ENCODE assay signal across 17 cellular contexts in the genomic region with DNA sequence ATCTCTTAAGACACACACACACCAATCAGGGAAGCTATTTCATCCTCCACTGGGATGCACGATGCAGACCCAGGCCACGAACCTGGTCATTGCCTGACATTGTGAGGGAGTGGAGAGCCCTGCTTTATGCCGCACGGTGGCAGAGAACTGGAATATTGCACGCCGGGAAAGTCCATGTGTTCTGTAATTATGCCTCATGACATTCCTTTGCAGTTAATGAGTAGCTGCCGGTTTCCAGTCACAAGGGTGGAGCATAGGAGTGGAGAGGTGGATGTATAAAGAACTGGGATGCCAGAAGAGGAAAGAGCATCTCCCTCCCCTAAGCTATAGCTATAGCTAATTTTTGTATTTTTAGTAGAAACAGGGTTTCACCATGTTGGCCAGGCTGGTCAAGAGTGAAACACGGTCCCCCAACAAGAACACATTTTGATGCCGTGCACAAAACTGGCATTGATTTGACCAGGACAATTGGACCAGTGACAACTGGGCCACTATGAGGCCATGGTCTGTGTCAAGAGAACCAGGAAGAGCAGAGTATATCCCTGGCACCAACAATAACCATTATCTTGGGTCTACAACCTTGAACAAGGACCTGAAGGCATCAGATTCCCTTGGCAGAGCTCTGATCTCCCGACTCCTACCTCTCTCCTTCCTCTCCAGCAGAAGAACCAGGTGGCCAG. TPM values are rescaled to one million over a fixed set of nuclear protein-coding genes. Genes with fewer than 3 reads are reported as not detected.
DNase-seq lines count a peak whose midpoint lies in the region; TF ChIP-seq lines count a peak whose summit lies in the region.
"Had no signal": no experiment of that assay in that cellular context is flagged by ENCODE, and none has a peak within 500 bp of the region (broad histone marks: within the 10 kb centered on the region; RNA-seq: fewer than 3 reads in every experiment).

No MANE protein-coding gene starts in this region.

- no peak for TF ChIP-seq CTCF in Calu3 (IDR thresholded peaks at IDR 0.05; ENCODE audit: unreplicated experiment)
- TF ChIP-seq CTCF in adrenal gland (IDR thresholded peaks at IDR 0.05), result no peak
- TF ChIP-seq CTCF in testis (IDR thresholded peaks at IDR 0.05), result no peak

- no peaks in the 10 kb centered on the region for H3K27me3 Mint-ChIP-seq in Calu3 (ENCODE audit: unreplicated experiment)

- no peak overlapping the region for H3K9ac ChIP-seq in trophoblast cell (ENCODE audit: low read length)

- H3K79me2 ChIP-seq in trophoblast cell (ENCODE audit: control insufficient read depth, insufficient read depth, low read length, poor library complexity), result peaks cover 15% of the 10 kb centered on the region

- H3K27ac Mint-ChIP-seq in Calu3 (ENCODE audit: unreplicated experiment), result no peak overlapping the region
- H3K27ac Mint-ChIP-seq: activated naive CD4-positive, alpha-beta T cell treated with anti-CD3 and anti-CD28 coated beads, Interleukin-2, amount 50 U/mL, for 72 hours had no signal

- no peaks in the 10 kb centered on the region for H3K9me3 Mint-ChIP-seq in Calu3 (ENCODE audit: low read depth, unreplicated experiment)
- H3K9me3 Mint-ChIP-seq: activated naive CD4-positive, alpha-beta T cell treated with anti-CD3 and anti-CD28 coated beads, Interleukin-2, amount 50 U/mL, for 72 hours; H9 had no signal

- CTCF ChIA-PET in Calu3 (lab: Charles Lee), result interaction anchor here (0.7 to 1.6 kb wide), 4 partner anchors 13 to 324 kb away, joined by 3 to 5 read pairs (median 4); partner anchors contain the start of gene SH3BP5

- TF ChIP-seq POLR2A in adrenal gland (IDR thresholded peaks at IDR 0.05) (no peak), testis (IDR thresholded peaks at IDR 0.05) (no peak)

- peaks cover 17% of the 10 kb centered on the region for H3K4me1 Mint-ChIP-seq in Calu3 (ENCODE audit: low read depth, unreplicated experiment)

- H4K8ac ChIP-seq in trophoblast cell (ENCODE audit: low read depth, low read length), result no peak overlapping the region

- intact Hi-C loops in Calu3 (cut with micrococcal nuclease; ENCODE audit: unreplicated experiment) (no loop called here), adrenal gland (cut with DNase I) (no loop called here), testis (cut with DNase I; ENCODE audit: low total_unique reads) (no loop called here)

- H3K9me3 ChIP-seq in adrenal gland (replicated peaks in 1 of 3), result no peaks in the 10 kb centered on the region
- H3K9me3 ChIP-seq in trophoblast cell (ENCODE audit: insufficient read depth, low read depth, low read length), result peaks cover 1% of the 10 kb centered on the region
- no peaks in the 10 kb centered on the region for H3K9me3 ChIP-seq in testis
- H3K9me3 ChIP-seq: SJSA1 had no signal

- H3K4me2 ChIP-seq in trophoblast cell (ENCODE audit: low read length), result no peak overlapping the region

- H3K4me1 ChIP-seq in adrenal gland (replicated peaks in 1 of 2) (peaks cover 34 to 85% of the 10 kb centered on the region in 2 donors), trophoblast cell (ENCODE audit: control insufficient read depth in 1 of 2, insufficient read depth in 2 of 2, low read length in 2 of 2) (peaks cover 19% of the 10 kb centered on the region in 2 experiments), testis (peaks cover 49% of the 10 kb centered on the region)

- H3K4ac ChIP-seq in trophoblast cell (ENCODE audit: low read depth, low read length), result peak overlapping the region; percentile 90

- no TSS peak for BruUV-seq in Calu3 (replicated peaks; lab: Mats Ljungman, UMichigan)

- H2BK120ac ChIP-seq in trophoblast cell (ENCODE audit: insufficient read depth, low read length, poor library complexity), result peak overlapping the region; percentile 14

- peaks cover 0 to 3% of the 10 kb centered on the region in 2 donors for H3K36me3 ChIP-seq in adrenal gland (replicated peaks in 1 of 2)
- H3K36me3 ChIP-seq in trophoblast cell (ENCODE audit: control insufficient read depth in 1 of 2, insufficient read depth in 2 of 2, low read length in 2 of 2), result peaks cover 4 to 10% of the 10 kb centered on the region in 2 experiments
- no peaks in the 10 kb centered on the region for H3K36me3 ChIP-seq in testis (ENCODE audit: low read depth, missing control alignments)
- H3K36me3 ChIP-seq: SJSA1 had no signal

- no peak overlapping the region for H3K4me3 Mint-ChIP-seq in Calu3 (ENCODE audit: low read depth, unreplicated experiment)
- H3K4me3 Mint-ChIP-seq: H9 had no signal

- no peak overlapping the region for H4K12ac ChIP-seq in trophoblast cell (ENCODE audit: low read depth, low read length)

- no peak overlapping the region for H3K4me3 ChIP-seq in adrenal gland
- H3K4me3 ChIP-seq in trophoblast cell (ENCODE audit: low read depth, low read length), result no peak overlapping the region
- no peak overlapping the region for H3K4me3 ChIP-seq in testis
- H3K4me3 ChIP-seq: lung, SJSA1 had no signal

- H3K14ac ChIP-seq in trophoblast cell (ENCODE audit: low read length), result peak overlapping the region; percentile 35

- H2BK12ac ChIP-seq in trophoblast cell (ENCODE audit: low read length), result no peak overlapping the region

- H3K79me1 ChIP-seq in trophoblast cell (ENCODE audit: low read length), result peaks cover 7% of the 10 kb centered on the region

- no peak overlapping the region for H2BK5ac ChIP-seq in trophoblast cell (ENCODE audit: low read depth, low read length, poor library complexity)

- no peak overlapping the region for H2AK5ac ChIP-seq in trophoblast cell (ENCODE audit: low read length)

- no peak overlapping the region for H3K23ac ChIP-seq in trophoblast cell (ENCODE audit: low read length)

- peak overlapping the region; percentile 67 for H3K18ac ChIP-seq in trophoblast cell (ENCODE audit: low read length)

- no peak overlapping the region for H2AFZ ChIP-seq in trophoblast cell (ENCODE audit: insufficient read depth, low read length, poor library complexity)

- H3K27ac ChIP-seq in adrenal gland (peak overlapping the region in 3 of 5 donors; percentile 51 to 94 (median 84)), trophoblast cell (ENCODE audit: low read depth, low read length) (peak overlapping the region; percentile 45), testis (peak overlapping the region in 1 of 2 donors; percentile 54)
- H3K27ac ChIP-seq: SJSA1 had no signal

- no peaks in the 10 kb centered on the region for H3K36me3 Mint-ChIP-seq in Calu3 (ENCODE audit: insufficient read depth, unreplicated experiment)
- H3K36me3 Mint-ChIP-seq: activated naive CD4-positive, alpha-beta T cell treated with anti-CD3 and anti-CD28 coated beads, Interleukin-2, amount 50 U/mL, for 72 hours had no signal

- H3K27me3 ChIP-seq in adrenal gland (no peaks in the 10 kb centered on the region), trophoblast cell (ENCODE audit: insufficient read depth, low read length) (no peaks in the 10 kb centered on the region), testis (no peaks in the 10 kb centered on the region)
- H3K27me3 ChIP-seq: SJSA1 had no signal

- peak; percentile 32 for DNase-seq in Calu3
- peak in 1 of 7 donors; percentile 18 for DNase-seq in adrenal gland
- peak; percentile 78 for DNase-seq in kidney tubule cell (ENCODE audit: low spot score)
- peak; percentile 44 to 53 for DNase-seq in trophoblast cell
- no peak for DNase-seq in NCI-H1930 (lab: John Stamatoyannopoulos, UW)
- DNase-seq in testis, result no peak
- DNase-seq in inferior parietal cortex (ENCODE audit: extremely low spot score), result no peak
- no peak for DNase-seq in AML-193 (lab: John Stamatoyannopoulos, UW)
- DNase-seq: activated CD4-positive, alpha-beta T cell treated with anti-CD3 and anti-CD28 coated beads for 4 hours; activated CD8-positive, alpha-beta memory T cell treated with anti-CD3 and anti-CD28 coated beads, Interleukin-2, amount 50 U/mL, for 48 hours; effector memory CD4-positive, alpha-beta T cell; H9; NCI-H510A treated with DMSO at 0.1 percent for 48 hours; T1000 had no signal

- WGBS in adrenal gland, 4 donors, result 72 to 82% (median 79%) methylated on average over 9 to 10 of the region's 10 CpGs
- WGBS in trophoblast cell (ENCODE audit: extremely low coverage, insufficient coverage, insufficient read length), result no CpG with 5 or more reads among the region's 10 CpGs
- WGBS in testis, 2 donors, result 89 to 90% methylated on average over 10 of the region's 10 CpGs

- H4K91ac ChIP-seq in trophoblast cell (ENCODE audit: low read depth, low read length), result no peak overlapping the region

RNA-seq across cellular contexts. Expression of gene SH3BP5, which starts 51.4 kb away (rescaled TPM):
- total RNA-seq in Calu3 (2022) (4.0 and 4.2 TPM in 2 replicates), adrenal gland (100 to 1,000 TPM; 134 to 830 (median 180) TPM), testis (100 to 1,000 TPM; 102 to 126 TPM)
- polyA plus RNA-seq in adrenal gland (1,000 to 10,000 TPM in 1 of 3 donors, 100 to 1,000 TPM in 2; 119 to 1,158 (median 135) TPM), testis (ENCODE audit: insufficient read depth, low read depth, low replicate concordance) (86.7 TPM)
- polyA plus RNA-seq in trophoblast cell (2013), result 163 and 169 TPM in 2 replicates

Comparison
In these comparisons a context has a peak if more than half of its experiments do, and no peak if none do; other contexts are left out.
1. DNase-seq: peak in Calu3 (single experiment), kidney tubule cell (single experiment) and trophoblast cell (2 of 2); none in NCI-H1930 (0 of 2), testis (single experiment), inferior parietal cortex (single experiment) and AML-193 (0 of 2).
2. RNA of gene SH3BP5, which starts 51.4 kb away (total RNA-seq): 134 to 830 TPM in adrenal gland and 102 to 126 TPM in testis; 4.0 to 4.2 TPM in Calu3; every median in the first group is over 10 times any median in the second.